In genomic region chr4:76674995-76675394, GRCh38 we compare ENCODE assay signal across 23 cellular contexts.
"Had no signal": no experiment of that assay in that cellular context is flagged by ENCODE, and none has a peak within 500 bp of the region (broad histone marks: within the 10 kb centered on the region; RNA-seq: fewer than 3 reads in every experiment).

No MANE protein-coding gene starts in this region.

- DNase-seq: activated CD4-positive, alpha-beta T cell treated with anti-CD3 and anti-CD28 coated beads for 1 hour; activated CD4-positive, alpha-beta T cell treated with anti-CD3 and anti-CD28 coated beads, Interleukin-2, amount 50 U/mL, for 1 hour; activated CD8-positive, alpha-beta T cell treated with anti-CD3 and anti-CD28 coated beads, Interleukin-2, amount 10 ng/mL, durations not matched to agents 7 days and 5 days; activated gamma-delta T cell; activated naive CD4-positive, alpha-beta T cell treated with anti-CD3 and anti-CD28 coated beads, Interleukin-2, amount 50 U/mL, for 16 hours; activated naive CD8-positive, alpha-beta T cell treated with anti-CD3 and anti-CD28 coated beads, Interleukin-2, amount 50 U/mL, for 24 hours; anterior cingulate cortex; dermis blood vessel endothelial cell; effector memory CD4-positive, alpha-beta T cell; foreskin keratinocyte; immature natural killer cell; left ventricle myocardium inferior; midbrain; naive thymus-derived CD4-positive, alpha-beta T cell; retina; sigmoid colon; stimulated activated CD4-positive, alpha-beta T cell treated with anti-CD3 and anti-CD28 coated beads, Interleukin-2, amount 100 ng/mL, for 48 hours; stimulated activated CD8-positive, alpha-beta memory T cell treated with anti-CD3 and anti-CD28 coated beads, Interleukin-4, amount 100 ng/mL, for 48 hours; stimulated activated naive B cell treated with anti-CD40 and anti-IgM and Interleukin-4, amounts not matched to agents 10 μg/mL and 1 μg/mL and 100 μg/mL, for 72 hours had no signal

- H3K36me3 ChIP-seq: left ventricle myocardium inferior, sigmoid colon had no signal

- H3K4me1 ChIP-seq: foreskin keratinocyte, left ventricle myocardium inferior, sigmoid colon had no signal

- H3K9me3 ChIP-seq: left ventricle myocardium inferior, sigmoid colon had no signal

- H3K27me3 Mint-ChIP-seq: brain, progenitor cell of endocrine pancreas had no signal

- H3K27ac ChIP-seq: foreskin keratinocyte, left ventricle myocardium inferior, sigmoid colon had no signal

- H3K36me3 Mint-ChIP-seq: brain; immature natural killer cell; naive thymus-derived CD4-positive, alpha-beta T cell; stimulated activated naive B cell treated with anti-CD40 and anti-IgM and Interleukin-4, amounts not matched to agents 10 μg/mL and 1 μg/mL and 100 μg/mL, for 72 hours had no signal

- ATAC-seq: activated CD8-positive, alpha-beta T cell treated with anti-CD3 and anti-CD28 coated beads, Interleukin-2, amount 10 ng/mL, durations not matched to agents 7 days and 5 days; activated naive CD8-positive, alpha-beta T cell treated with anti-CD3 and anti-CD28 coated beads, Interleukin-2, amount 50 U/mL, for 24 hours; foreskin keratinocyte; naive thymus-derived CD4-positive, alpha-beta T cell; stimulated activated naive B cell treated with anti-CD40 and anti-IgM and Interleukin-4, amounts not matched to agents 10 μg/mL and 1 μg/mL and 100 μg/mL, for 72 hours had no signal

- H3K9me3 Mint-ChIP-seq: activated naive CD8-positive, alpha-beta T cell treated with anti-CD3 and anti-CD28 coated beads, Interleukin-2, amount 50 U/mL, for 24 hours; activated T-helper 1 cell treated with anti-CD3 and anti-CD28 coated beads, Interleukin-12 subunit alpha, Interleukin-12 subunit beta, Interleukin-2, Interleukin-4 antibody, amounts not matched to agents 30 ng/mL and 10 ng/mL and 1 ng/mL, durations not matched to agents 14 hours and 24 hours and 36 hours; brain; stimulated activated naive B cell treated with anti-CD40 and anti-IgM and Interleukin-4, amounts not matched to agents 10 μg/mL and 1 μg/mL and 100 μg/mL, for 72 hours had no signal

- H3K4me1 Mint-ChIP-seq: activated naive CD8-positive, alpha-beta T cell treated with anti-CD3 and anti-CD28 coated beads, Interleukin-2, amount 50 U/mL, for 24 hours; brain; immature natural killer cell; naive thymus-derived CD4-positive, alpha-beta T cell; stimulated activated naive B cell treated with anti-CD40 and anti-IgM and Interleukin-4, amounts not matched to agents 10 μg/mL and 1 μg/mL and 100 μg/mL, for 72 hours had no signal

- H3K4me3 ChIP-seq: left ventricle myocardium inferior, sigmoid colon had no signal

- H3K4me3 Mint-ChIP-seq: activated CD8-positive, alpha-beta T cell treated with anti-CD3 and anti-CD28 coated beads, Interleukin-2, amount 10 ng/mL, durations not matched to agents 7 days and 5 days; activated naive CD8-positive, alpha-beta T cell treated with anti-CD3 and anti-CD28 coated beads, Interleukin-2, amount 50 U/mL, for 24 hours; activated T-helper 1 cell treated with anti-CD3 and anti-CD28 coated beads, Interleukin-12 subunit alpha, Interleukin-12 subunit beta, Interleukin-2, Interleukin-4 antibody, amounts not matched to agents 30 ng/mL and 10 ng/mL and 1 ng/mL, durations not matched to agents 14 hours and 24 hours and 36 hours; brain; immature natural killer cell; naive thymus-derived CD4-positive, alpha-beta T cell; neural crest cell; stimulated activated naive B cell treated with anti-CD40 and anti-IgM and Interleukin-4, amounts not matched to agents 10 μg/mL and 1 μg/mL and 100 μg/mL, for 72 hours had no signal

- H3K27me3 ChIP-seq: foreskin keratinocyte, sigmoid colon had no signal

- H3K27ac Mint-ChIP-seq: activated CD8-positive, alpha-beta T cell treated with anti-CD3 and anti-CD28 coated beads, Interleukin-2, amount 10 ng/mL, durations not matched to agents 7 days and 5 days; activated naive CD8-positive, alpha-beta T cell treated with anti-CD3 and anti-CD28 coated beads, Interleukin-2, amount 50 U/mL, for 24 hours; activated T-helper 1 cell treated with anti-CD3 and anti-CD28 coated beads, Interleukin-12 subunit alpha, Interleukin-12 subunit beta, Interleukin-2, Interleukin-4 antibody, amounts not matched to agents 30 ng/mL and 10 ng/mL and 1 ng/mL, durations not matched to agents 14 hours and 24 hours and 36 hours; immature natural killer cell; naive thymus-derived CD4-positive, alpha-beta T cell; progenitor cell of endocrine pancreas; stimulated activated naive B cell treated with anti-CD40 and anti-IgM and Interleukin-4, amounts not matched to agents 10 μg/mL and 1 μg/mL and 100 μg/mL, for 72 hours had no signal
